Comparison of ENCODE assay signal across 8 cellular contexts in the genomic region with DNA sequence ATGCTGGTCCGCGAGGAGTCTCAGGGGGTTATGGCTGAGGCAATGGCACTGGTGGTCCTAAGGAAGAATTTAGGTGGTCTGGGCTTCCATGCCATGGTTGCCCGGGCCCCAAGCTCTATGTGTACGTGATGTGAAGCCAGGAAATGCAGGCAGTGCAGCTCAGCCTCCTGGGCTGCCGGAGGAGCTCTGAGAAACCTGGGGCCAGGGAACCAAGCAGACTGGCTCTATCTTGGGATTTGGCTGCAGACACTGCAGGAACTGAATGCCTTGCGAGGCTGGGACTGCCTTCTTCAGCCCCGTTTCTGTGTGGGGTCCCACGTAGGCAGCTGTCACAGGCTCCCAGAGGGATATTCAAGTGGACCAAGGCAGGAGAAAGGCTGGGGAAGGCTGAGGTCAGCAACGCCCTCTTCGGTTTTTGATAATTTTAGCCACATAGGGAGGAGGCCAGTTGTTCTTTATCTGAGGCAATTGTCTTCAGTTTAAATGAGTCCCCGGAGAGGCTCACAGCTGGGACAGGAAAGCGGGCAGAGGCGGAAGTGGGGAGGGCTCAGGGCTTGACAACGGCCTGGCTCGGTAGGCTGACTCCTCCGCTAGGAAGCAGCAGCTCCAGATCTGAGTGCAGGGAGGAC.
A peak's percentile ranks its signal among the peaks of the same experiment; 100 is the strongest.
DNase-seq lines count a peak whose midpoint lies in the region; ATAC-seq and TF ChIP-seq lines count a peak whose summit lies in the region.

No MANE protein-coding gene starts in this region.

- H3K4me3 ChIP-seq in heart left ventricle: no peak overlapping the region
- H3K4me3 ChIP-seq in subcutaneous abdominal adipose tissue (ENCODE audit: low read depth in 1 of 5, low read length in 5 of 5): no peak overlapping the region

- peaks cover 4 to 66% (median 44%) of the 10 kb centered on the region in 12 donors for H3K4me1 ChIP-seq in heart left ventricle
- peaks cover 25 to 52% (median 36%) of the 10 kb centered on the region in 5 donors for H3K4me1 ChIP-seq in subcutaneous abdominal adipose tissue (ENCODE audit: control insufficient read depth in 5 of 5, insufficient read depth in 5 of 5, low read length in 5 of 5)

- H3K27me3 ChIP-seq in heart left ventricle: no peaks in the 10 kb centered on the region
- no peaks in the 10 kb centered on the region for H3K27me3 ChIP-seq in subcutaneous abdominal adipose tissue (ENCODE audit: control insufficient read depth in 5 of 5, insufficient read depth in 4 of 5, low read length in 5 of 5)

- H3K27ac ChIP-seq in heart left ventricle (peak overlapping the region; percentile 47 to 80 (median 68)), subcutaneous abdominal adipose tissue (ENCODE audit: low read depth, low read length) (peak overlapping the region; percentile 76)

- peak; percentile 87 for ATAC-seq in GM21515 (IDR thresholded peaks at IDR 0.05; ENCODE audit: unreplicated experiment)
- ATAC-seq in HG03575 (IDR thresholded peaks at IDR 0.05; ENCODE audit: extremely low read depth, insufficient number of reproducible peaks, low FRiP score, unreplicated experiment): peak; percentile 47
- ATAC-seq in heart left ventricle: peak; percentile 59 to 82 (median 76)

- 41 to 55% (median 50%) methylated on average over 15 to 16 of the region's 16 CpGs for WGBS in heart left ventricle, 4 donors

- TF ChIP-seq POLR2A in heart left ventricle (IDR thresholded peaks at IDR 0.05): no peak

- no peak overlapping the region for H3K9ac ChIP-seq in subcutaneous abdominal adipose tissue (ENCODE audit: low read length in 5 of 5)

- H3K9me3 ChIP-seq in heart left ventricle (no peaks in the 10 kb centered on the region), subcutaneous abdominal adipose tissue (ENCODE audit: control insufficient read depth in 5 of 5, low read length in 5 of 5) (no peaks in the 10 kb centered on the region)

- intact Hi-C loops in heart left ventricle (cut with DNase I): loop anchor here in 8 of 10 donors (1.0 to 10.0 kb wide), 13 partner anchors 37 to 98 kb away; no protein-coding TSS in a partner anchor

- H3K36me3 ChIP-seq in heart left ventricle (no peaks in the 10 kb centered on the region), subcutaneous abdominal adipose tissue (ENCODE audit: control insufficient read depth in 5 of 5, insufficient read depth in 5 of 5, low read length in 5 of 5) (no peaks in the 10 kb centered on the region)

- TF ChIP-seq CTCF in heart left ventricle (IDR thresholded peaks at IDR 0.05): no peak

- DNase-seq in DMS153 treated with DMSO at 0.1 percent for 48 hours (lab: John Stamatoyannopoulos, UW; ENCODE audit: unreplicated experiment) (peak; percentile 61), heart left ventricle (peak; percentile 68 to 86 (median 74)), NCI-H510A (lab: John Stamatoyannopoulos, UW) (no peak), NCI-H1417 treated with DMSO at 0.1 percent for 48 hours (lab: John Stamatoyannopoulos, UW) (no peak), RKO (ENCODE audit: low spot score) (no peak)

Comparison
In these comparisons a context has a peak if more than half of its experiments do, and no peak if none do; other contexts are left out.
1. DNase-seq: peak in DMS153 treated with DMSO at 0.1 percent for 48 hours (single experiment) and heart left ventricle (5 of 5); none in NCI-H510A (single experiment), NCI-H1417 treated with DMSO at 0.1 percent for 48 hours (single experiment) and RKO (single experiment).
2. Peak in every context shown above with its lines, with median percentiles within 50 percentile points of each other: ATAC-seq.